8 cellular contexts compared by ENCODE assay signal in genomic region chr17:66965801-66966528, GRCh38. TPM values are rescaled to one million over a fixed set of nuclear protein-coding genes. Genes with fewer than 3 reads are reported as not detected.
DNase-seq lines count a peak whose midpoint lies in the region; ATAC-seq and TF ChIP-seq lines count a peak whose summit lies in the region.

No MANE protein-coding gene starts in this region.

- H3K27me3 Mint-ChIP-seq in central memory CD8-positive, alpha-beta T cell = peaks cover 77% of the 10 kb centered on the region

- DNase-seq in A673 (ENCODE audit: low spot score) (no peak), T1000 (lab: John Stamatoyannopoulos, UW) (no peak), middle frontal gyrus (ENCODE audit: extremely low spot score, low spot score) (no peak), NCI-H2029 (lab: John Stamatoyannopoulos, UW) (no peak), activated gamma-delta T cell treated with Interleukin-2 at 50 U/mL for 16 hours (no peak)
- DNase-seq in central memory CD8-positive, alpha-beta T cell (ENCODE audit: low spot score in 2 of 2) = no peak

- POLR2A ChIA-PET in A673 (lab: Charles Lee; ENCODE audit: low non-redundant PET) = no interaction called here

- peak overlapping the region; percentile 60 for H3K4me3 ChIP-seq in A673 (ENCODE audit: low read depth, low read length, poor library complexity, severe bottlenecking)
- H3K4me3 ChIP-seq in HUES64 (ENCODE audit: low read length) = peak overlapping the region; percentile 62
- peak overlapping the region; percentile 31 to 73 for H3K4me3 ChIP-seq in muscle layer of duodenum (ENCODE audit: low read depth in 1 of 2, low read length in 2 of 2)

- 4% methylated on average over 48 of the region's 48 CpGs for WGBS in HUES64

- H3K4me1 Mint-ChIP-seq in central memory CD8-positive, alpha-beta T cell = peaks cover 9% of the 10 kb centered on the region

- intact Hi-C loops in A673 (cut with micrococcal nuclease; ENCODE audit: unreplicated experiment) = no loop called here

- BruUV-seq in A673 (replicated peaks; lab: Mats Ljungman, UMichigan) = no TSS peak

- no peak overlapping the region for H3K27ac Mint-ChIP-seq in central memory CD8-positive, alpha-beta T cell (ENCODE audit: low read depth)

- CTCF ChIA-PET in A673 (lab: Charles Lee) = no interaction called here

- H3K36me3 ChIP-seq in A673 (ENCODE audit: insufficient read depth, low read length, poor library complexity, severe bottlenecking) (no peaks in the 10 kb centered on the region), HUES64 (ENCODE audit: insufficient read depth, low read length) (no peaks in the 10 kb centered on the region), muscle layer of duodenum (ENCODE audit: control insufficient read depth in 1 of 2, insufficient read depth in 2 of 2, low read length in 2 of 2) (no peaks in the 10 kb centered on the region)

- H3K9me3 ChIP-seq in A673 (ENCODE audit: low read depth, low read length, poor library complexity, severe bottlenecking) (no peaks in the 10 kb centered on the region), HUES64 (ENCODE audit: insufficient read depth, low read depth, low read length) (no peaks in the 10 kb centered on the region), muscle layer of duodenum (ENCODE audit: control insufficient read depth in 1 of 2, low read length in 2 of 2) (no peaks in the 10 kb centered on the region)

- H3K9ac ChIP-seq in HUES64 (ENCODE audit: low read depth, low read length) = no peak overlapping the region

- no peaks in the 10 kb centered on the region for H3K36me3 Mint-ChIP-seq in central memory CD8-positive, alpha-beta T cell (ENCODE audit: insufficient read depth)

- H3K27me3 ChIP-seq in A673 (replicated peaks; ENCODE audit: insufficient read depth, low read depth, low read length, poor library complexity) (peaks cover 27% of the 10 kb centered on the region), HUES64 (ENCODE audit: insufficient read depth, low read length) (peaks cover 61% of the 10 kb centered on the region), muscle layer of duodenum (ENCODE audit: low read depth, low read length) (peaks cover 32% of the 10 kb centered on the region)

- no peaks in the 10 kb centered on the region for H3K9me3 Mint-ChIP-seq in central memory CD8-positive, alpha-beta T cell

- H3K4me3 Mint-ChIP-seq in central memory CD8-positive, alpha-beta T cell = peak overlapping the region; percentile 59

- H3K27ac ChIP-seq in A673 (ENCODE audit: low read depth, low read length, poor library complexity, severe bottlenecking) (no peak overlapping the region), HUES64 (ENCODE audit: low read depth, low read length) (no peak overlapping the region), muscle layer of duodenum (ENCODE audit: low read length) (no peak overlapping the region)

- H3K4me1 ChIP-seq in A673 (ENCODE audit: insufficient read depth, low read length, poor library complexity, severe bottlenecking) = peaks cover 13% of the 10 kb centered on the region
- peaks cover 9% of the 10 kb centered on the region; the same call in 1 of the 2 replicates for H3K4me1 ChIP-seq in HUES64 (ENCODE audit: insufficient read depth, low read length)
- peaks cover 0 to 14% of the 10 kb centered on the region in 2 donors for H3K4me1 ChIP-seq in muscle layer of duodenum (ENCODE audit: control insufficient read depth in 1 of 2, insufficient read depth in 2 of 2, low read length in 2 of 2)

- ATAC-seq in central memory CD8-positive, alpha-beta T cell (replicated peaks; ENCODE audit: extremely low read depth, poor library complexity, severe bottlenecking) = no peak

- no peak for TF ChIP-seq CTCF in A673 (conservative IDR thresholded peaks at IDR 0.05; ENCODE audit: low read depth, low read length)

RNA-seq across cellular contexts. Expression of gene CACNG4, which starts 1.5 kb away (rescaled TPM):
- 9.7 and 9.9 TPM in 2 replicates for total RNA-seq in A673 (2021)
- polyA plus RNA-seq in HUES64 (2013, experiment 1 of 2) = 4.1 TPM
- 5.6 TPM for polyA plus RNA-seq in HUES64 (2013, experiment 2 of 2)
